Comparison of ENCODE assay signal across 1 cellular context in genomic region chr19:53865523-53865917, GRCh38.
TF ChIP-seq lines count a peak whose summit lies in the region.

No MANE protein-coding gene starts in this region.

TF ChIP-seq in HCT116, 20 proteins besides CTCF, POLR2A, EP300 and RAD21 (continued from another document):
- TF ChIP-seq ZBTB33 (IDR thresholded peaks at IDR 0.05; ENCODE audit: extremely low read depth, insufficient replicate concordance, low read length) = no peak
- no peak for TF ChIP-seq EZH2 (IDR thresholded peaks at IDR 0.05)
- TF ChIP-seq SP1 (IDR thresholded peaks at IDR 0.05; ENCODE audit: low read depth) = no peak
- TF ChIP-seq EZH2phosphoT487 (IDR thresholded peaks at IDR 0.05; ENCODE audit: borderline replicate concordance) = no peak
TF ChIP-seq in HCT116: peak in this region for 0.
